Comparison of ENCODE assay signal across 14 cellular contexts in genomic region chr10:89235073-89235798, GRCh38. TPM values are rescaled to one million over a fixed set of nuclear protein-coding genes. Genes with fewer than 3 reads are reported as not detected.
DNase-seq lines count a peak whose midpoint lies in the region; ATAC-seq and TF ChIP-seq lines count a peak whose summit lies in the region.
"Had no signal": no experiment of that assay in that cellular context is flagged by ENCODE, and none has a peak within 500 bp of the region (broad histone marks: within the 10 kb centered on the region; RNA-seq: fewer than 3 reads in every experiment).

No MANE protein-coding gene starts in this region.

- no TSS peak for BruUV-seq in A673 (replicated peaks; lab: Mats Ljungman, UMichigan)

- H3K36me3 ChIP-seq in endodermal cell (ENCODE audit: control insufficient read depth, insufficient read depth, low read length) = no peaks in the 10 kb centered on the region
- peaks cover 0 to 10% of the 10 kb centered on the region in 2 donors for H3K36me3 ChIP-seq in lung (ENCODE audit: control insufficient read depth in 2 of 2, insufficient read depth in 2 of 2, low read length in 2 of 2)
- H3K36me3 ChIP-seq in A673 (ENCODE audit: insufficient read depth, low read length, poor library complexity, severe bottlenecking) = no peaks in the 10 kb centered on the region
- H3K36me3 ChIP-seq: cardiac muscle cell had no signal

- intact Hi-C loops in A673 (cut with micrococcal nuclease; ENCODE audit: unreplicated experiment) = no loop called here

- CTCF ChIA-PET in A673 (lab: Charles Lee) = no interaction called here

- no peak overlapping the region for H3K27ac ChIP-seq in endodermal cell (ENCODE audit: low read depth, low read length)
- peak overlapping the region in 1 of 2 donors; percentile 6 for H3K27ac ChIP-seq in lung (ENCODE audit: low read depth in 1 of 2, low read length in 1 of 2)
- H3K27ac ChIP-seq in temporal lobe (ENCODE audit: low read depth, low read length) = peak overlapping the region; percentile 95
- H3K27ac ChIP-seq in A673 (ENCODE audit: low read depth, low read length, poor library complexity, severe bottlenecking) = no peak overlapping the region
- H3K27ac ChIP-seq: cardiac muscle cell had no signal

- H3K9me3 Mint-ChIP-seq in HFFc6 = no peaks in the 10 kb centered on the region
- H3K9me3 Mint-ChIP-seq in endodermal cell = no peaks in the 10 kb centered on the region
- H3K9me3 Mint-ChIP-seq in nephron progenitor cell = no peaks in the 10 kb centered on the region
- H3K9me3 Mint-ChIP-seq: activated T-cell treated with anti-CD3 and anti-CD28 coated beads, Interleukin-2, amount 50 U/mL, for 72 hours; stimulated activated naive CD8-positive, alpha-beta T cell treated with anti-CD3 and anti-CD28 coated beads, Interleukin-15, Interleukin-2, amounts not matched to agents 100 ng/mL and 50 ng/mL, for 24 hours had no signal

- WGBS in endodermal cell (ENCODE audit: insufficient coverage in 1 of 2, insufficient read length in 1 of 2), 2 experiments = 61 to 73% methylated on average over 9 to 12 of the region's 12 CpGs
- 63 to 77% methylated on average over 12 of the region's 12 CpGs for WGBS in lung, 2 donors

- H3K4me3 Mint-ChIP-seq in HFFc6 (peak overlapping the region; percentile 4; the same call in 1 of the 2 replicates), endodermal cell (no peak overlapping the region), nephron progenitor cell (no peak overlapping the region)
- H3K4me3 Mint-ChIP-seq: activated T-cell treated with anti-CD3 and anti-CD28 coated beads, Interleukin-2, amount 50 U/mL, for 72 hours; stimulated activated naive CD8-positive, alpha-beta T cell treated with anti-CD3 and anti-CD28 coated beads, Interleukin-15, Interleukin-2, amounts not matched to agents 100 ng/mL and 50 ng/mL, for 24 hours had no signal

- H3K27me3 Mint-ChIP-seq in HFFc6 (ENCODE audit: insufficient read depth) = no peaks in the 10 kb centered on the region; the same call in none of the 2 replicates
- peaks cover 21% of the 10 kb centered on the region for H3K27me3 Mint-ChIP-seq in endodermal cell (ENCODE audit: insufficient read depth)
- H3K27me3 Mint-ChIP-seq in nephron progenitor cell (ENCODE audit: low read depth, poor library complexity) = no peaks in the 10 kb centered on the region
- H3K27me3 Mint-ChIP-seq: stimulated activated naive CD8-positive, alpha-beta T cell treated with anti-CD3 and anti-CD28 coated beads, Interleukin-15, Interleukin-2, amounts not matched to agents 100 ng/mL and 50 ng/mL, for 24 hours had no signal

- peaks cover 17% of the 10 kb centered on the region for H3K4me1 Mint-ChIP-seq in HFFc6 (ENCODE audit: low read depth)
- peaks cover 12% of the 10 kb centered on the region for H3K4me1 Mint-ChIP-seq in endodermal cell
- H3K4me1 Mint-ChIP-seq in nephron progenitor cell = no peaks in the 10 kb centered on the region

- H3K36me3 Mint-ChIP-seq in HFFc6 (ENCODE audit: low read depth) (peaks cover 18% of the 10 kb centered on the region), endodermal cell (ENCODE audit: low read depth) (peaks cover 9% of the 10 kb centered on the region), nephron progenitor cell (ENCODE audit: low read depth) (no peaks in the 10 kb centered on the region)

- peaks cover 7% of the 10 kb centered on the region for H3K27me3 ChIP-seq in endodermal cell (ENCODE audit: control insufficient read depth, insufficient read depth, low read length, poor library complexity, severe bottlenecking)
- H3K27me3 ChIP-seq in lung (ENCODE audit: control insufficient read depth, insufficient read depth) = no peaks in the 10 kb centered on the region
- H3K27me3 ChIP-seq in A673 (replicated peaks; ENCODE audit: insufficient read depth, low read depth, low read length, poor library complexity) = no peaks in the 10 kb centered on the region

- H3K4me1 ChIP-seq in endodermal cell (ENCODE audit: control insufficient read depth, insufficient read depth, low read length) = peaks cover 4% of the 10 kb centered on the region
- no peaks in the 10 kb centered on the region for H3K4me1 ChIP-seq in lung (ENCODE audit: control insufficient read depth in 2 of 2, insufficient read depth in 2 of 2, low read length in 2 of 2)
- H3K4me1 ChIP-seq in A673 (ENCODE audit: insufficient read depth, low read length, poor library complexity, severe bottlenecking) = no peaks in the 10 kb centered on the region

- H3K9ac ChIP-seq in endodermal cell (ENCODE audit: extremely low read depth, low read length, poor library complexity, severe bottlenecking) = no peak overlapping the region

- TF ChIP-seq CTCF in HFFc6 (IDR thresholded peaks at IDR 0.05) (no peak), endodermal cell (conservative IDR thresholded peaks at IDR 0.05) (no peak), lung (IDR thresholded peaks at IDR 0.05; ENCODE audit: control extremely low read depth, extremely low read depth) (no peak), A673 (conservative IDR thresholded peaks at IDR 0.05; ENCODE audit: low read depth, low read length) (no peak), nephron progenitor cell (IDR thresholded peaks at IDR 0.05) (no peak)

- ATAC-seq in lung (ENCODE audit: insufficient read depth, low FRiP score) = peak; percentile 73
- ATAC-seq: Panc1 had no signal

- no peaks in the 10 kb centered on the region for H3K9me3 ChIP-seq in endodermal cell (ENCODE audit: control insufficient read depth, low read length)
- no peaks in the 10 kb centered on the region for H3K9me3 ChIP-seq in lung (ENCODE audit: control insufficient read depth in 2 of 2, insufficient read depth in 1 of 2, low read length in 1 of 2)
- no peaks in the 10 kb centered on the region for H3K9me3 ChIP-seq in A673 (ENCODE audit: low read depth, low read length, poor library complexity, severe bottlenecking)

- H3K27ac Mint-ChIP-seq in HFFc6 (peak overlapping the region; percentile 56; the same call in 1 of the 2 replicates), endodermal cell (no peak overlapping the region), nephron progenitor cell (no peak overlapping the region)
- H3K27ac Mint-ChIP-seq: activated T-cell treated with anti-CD3 and anti-CD28 coated beads, Interleukin-2, amount 50 U/mL, for 72 hours; stimulated activated naive CD8-positive, alpha-beta T cell treated with anti-CD3 and anti-CD28 coated beads, Interleukin-15, Interleukin-2, amounts not matched to agents 100 ng/mL and 50 ng/mL, for 24 hours had no signal

- H3K4me3 ChIP-seq in endodermal cell (ENCODE audit: low read length) (no peak overlapping the region), lung (no peak overlapping the region), A673 (ENCODE audit: low read depth, low read length, poor library complexity, severe bottlenecking) (no peak overlapping the region)
- H3K4me3 ChIP-seq: cardiac muscle cell had no signal

- DNase-seq in HFFc6 (no peak), endodermal cell (peak; percentile 70), lung (ENCODE audit: low spot score) (peak; percentile 46), GDM1 (lab: John Stamatoyannopoulos, UW) (no peak), NCI-H446 treated with DMSO at 0.1 percent for 48 hours (lab: John Stamatoyannopoulos, UW) (no peak), A673 (ENCODE audit: low spot score) (no peak), nephron progenitor cell (no peak)
- DNase-seq: activated T-cell treated with anti-CD3 and anti-CD28 coated beads, Interleukin-2, amount 50 U/mL, for 72 hours; DMS53; IMR-90 had no signal

- POLR2A ChIA-PET in A673 (lab: Charles Lee; ENCODE audit: low non-redundant PET) = no interaction called here

RNA-seq across cellular contexts. Expression of gene LIPA, which starts 16.3 kb away (rescaled TPM):
- 100 to 1,000 TPM; 108 to 212 (median 122) TPM for total RNA-seq in HFFc6 (2021; fragmentation: NEBNext Ultra II Directional; extraction: Animal tissue kit (Norgen Biotek cat#: 25700))
- total RNA-seq in endodermal cell (10 to 100 TPM; 17.7 to 18.4 TPM), lung (100 to 1,000 TPM in 1 of 2 donors, 10 to 100 TPM in 1; 51.6 to 140 TPM), temporal lobe (25.3 TPM), A673 (2021) (38.0 and 40.3 TPM in 2 replicates)
- polyA plus RNA-seq in endodermal cell (2013, experiment 1 of 2) = 39.5 TPM
- 33.0 TPM for polyA plus RNA-seq in endodermal cell (2013, experiment 2 of 2)
- polyA plus RNA-seq in lung = 10 to 100 TPM; 24.0 to 91.8 TPM

RNA-seq across cellular contexts. Expression of gene CH25H, which starts 28.1 kb away (rescaled TPM):
- under 1 TPM in 5 of 6 experiments, not detected in 1; 0.09 to 0.18 (median 0.12) TPM for total RNA-seq in HFFc6 (2021; fragmentation: NEBNext Ultra II Directional; extraction: Animal tissue kit (Norgen Biotek cat#: 25700))
- total RNA-seq in endodermal cell = not detected
- polyA plus RNA-seq in endodermal cell (2013, experiment 1 of 2) = not detected
- polyA plus RNA-seq in endodermal cell (2013, experiment 2 of 2) = not detected
- 1 to 10 TPM; 1.2 to 4.5 TPM for total RNA-seq in lung
- polyA plus RNA-seq in lung = 10 to 100 TPM in 1 of 2 donors, 1 to 10 TPM in 1; 3.0 to 25.2 TPM
- 0.25 TPM for total RNA-seq in temporal lobe
- 0.42 and 0.56 TPM in 2 replicates for total RNA-seq in A673 (2021)
- total RNA-seq: cardiac muscle cell had no signal
- polyA plus RNA-seq: cardiac muscle cell had no signal

Comparison
In these comparisons a context has a peak if more than half of its experiments do, and no peak if none do; other contexts are left out.
1. DNase-seq: peak in endodermal cell (single experiment) and lung (single experiment); none in HFFc6 (single experiment), GDM1 (single experiment), NCI-H446 treated with DMSO at 0.1 percent for 48 hours (single experiment), A673 (single experiment) and nephron progenitor cell (single experiment).